Comparison of ENCODE assay signal across 11 cellular contexts in genomic region chr14:21023174-21023573, GRCh38. TPM values are rescaled to one million over a fixed set of nuclear protein-coding genes. Genes with fewer than 3 reads are reported as not detected.
DNase-seq lines count a peak whose midpoint lies in the region; ATAC-seq and TF ChIP-seq lines count a peak whose summit lies in the region.
"Had no signal": no experiment of that assay in that cellular context is flagged by ENCODE, and none has a peak within 500 bp of the region (broad histone marks: within the 10 kb centered on the region; RNA-seq: fewer than 3 reads in every experiment).

No MANE protein-coding gene starts in this region.

- H3K36me3 ChIP-seq in upper lobe of left lung: peaks cover 3 to 38% (median 9%) of the 10 kb centered on the region in 4 donors

- H3K27ac ChIP-seq in upper lobe of left lung: peak overlapping the region; percentile 80 to 93 (median 88)

- H3K9me3 ChIP-seq in upper lobe of left lung: no peaks in the 10 kb centered on the region

- no peak for DNase-seq in activated naive CD4-positive, alpha-beta T cell (lab: John Stamatoyannopoulos, UW)
- DNase-seq in globus pallidus (ENCODE audit: low spot score): peak; percentile 55
- DNase-seq in upper lobe of left lung: no peak
- no peak for DNase-seq in activated CD4-positive, CD25-positive, alpha-beta regulatory T cell treated with anti-CD3 and anti-CD28 coated beads, Interleukin-2, amount 50 U/mL, for 72 hours
- DNase-seq in GDM1 (lab: John Stamatoyannopoulos, UW): no peak
- DNase-seq: activated CD8-positive, alpha-beta memory T cell treated with anti-CD3 and anti-CD28 coated beads for 24 hours; NCI-H1417 treated with DMSO at 0.1 percent for 48 hours had no signal

- peak overlapping the region; percentile 42 for H3K4me3 Mint-ChIP-seq in activated naive CD4-positive, alpha-beta T cell treated with anti-CD3 and anti-CD28 coated beads, Interleukin-2, amount 50 U/mL, for 24 hours
- peak overlapping the region; percentile 80 to 94 (median 93) for H3K4me3 Mint-ChIP-seq in nephron

- no peak for TF ChIP-seq POLR2A in upper lobe of left lung (IDR thresholded peaks at IDR 0.05)

- TF ChIP-seq CTCF in nephron (IDR thresholded peaks at IDR 0.05; ENCODE audit: unreplicated experiment in 3 of 3) (no peak), upper lobe of left lung (IDR thresholded peaks at IDR 0.05) (no peak)

- peaks cover 0 to 8% (median 1%) of the 10 kb centered on the region in 4 donors for H3K27me3 ChIP-seq in upper lobe of left lung

- no peaks in the 10 kb centered on the region for H3K9me3 Mint-ChIP-seq in activated naive CD4-positive, alpha-beta T cell treated with anti-CD3 and anti-CD28 coated beads, Interleukin-2, amount 50 U/mL, for 24 hours
- H3K9me3 Mint-ChIP-seq in nephron: no peaks in the 10 kb centered on the region

- no peak for TF ChIP-seq EP300 in upper lobe of left lung (IDR thresholded peaks at IDR 0.05)

- no peak overlapping the region for H3K27ac Mint-ChIP-seq in activated naive CD4-positive, alpha-beta T cell treated with anti-CD3 and anti-CD28 coated beads, Interleukin-2, amount 50 U/mL, for 24 hours
- H3K27ac Mint-ChIP-seq in nephron: peak overlapping the region; percentile 27 to 87 (median 56)

- ATAC-seq in upper lobe of left lung (ENCODE audit: low FRiP score in 2 of 2) (no peak), GM18517 (IDR thresholded peaks at IDR 0.05; ENCODE audit: unreplicated experiment) (no peak)

- no peaks in the 10 kb centered on the region for H3K27me3 Mint-ChIP-seq in activated naive CD4-positive, alpha-beta T cell treated with anti-CD3 and anti-CD28 coated beads, Interleukin-2, amount 50 U/mL, for 24 hours
- peaks cover 3% of the 10 kb centered on the region for H3K27me3 Mint-ChIP-seq in nephron (ENCODE audit: low read depth)

- peaks cover 16% of the 10 kb centered on the region for H3K4me1 Mint-ChIP-seq in activated naive CD4-positive, alpha-beta T cell treated with anti-CD3 and anti-CD28 coated beads, Interleukin-2, amount 50 U/mL, for 24 hours
- H3K4me1 Mint-ChIP-seq in nephron: peaks cover 38% of the 10 kb centered on the region

- peaks cover 29 to 36% (median 30%) of the 10 kb centered on the region in 4 donors for H3K4me1 ChIP-seq in upper lobe of left lung

- peaks cover 3% of the 10 kb centered on the region for H3K36me3 Mint-ChIP-seq in activated naive CD4-positive, alpha-beta T cell treated with anti-CD3 and anti-CD28 coated beads, Interleukin-2, amount 50 U/mL, for 24 hours
- H3K36me3 Mint-ChIP-seq in nephron (ENCODE audit: low read depth): peaks cover 33% of the 10 kb centered on the region

- H3K4me3 ChIP-seq in upper lobe of left lung: peak overlapping the region in 3 of 4 donors; percentile 60 to 78 (median 74)

- 26 to 56% methylated on average over 6 to 7 of the region's 7 CpGs for WGBS in upper lobe of left lung, 2 donors

RNA-seq across cellular contexts. Expression of gene NDRG2, which starts 1.7 kb away (rescaled TPM):
- total RNA-seq in upper lobe of left lung: 100 to 1,000 TPM in 2 of 6 donors, 10 to 100 TPM in 4; 69.7 to 280 (median 90.8) TPM

RNA-seq across cellular contexts. Expression of gene TPPP2, which starts 6.8 kb away (rescaled TPM):
- not detected for total RNA-seq in upper lobe of left lung
- total RNA-seq: renal cortical epithelial cell had no signal

RNA-seq across cellular contexts. Expression of gene RNASE13, which starts 11.4 kb away (rescaled TPM):
- not detected for total RNA-seq in upper lobe of left lung
- total RNA-seq: renal cortical epithelial cell had no signal

RNA-seq across cellular contexts. Expression of gene RNASE7, which starts 19.0 kb away (rescaled TPM):
- not detected for total RNA-seq in upper lobe of left lung
- total RNA-seq: renal cortical epithelial cell had no signal

RNA-seq across cellular contexts. Expression of gene SLC39A2, which starts 24.1 kb away (rescaled TPM):
- total RNA-seq in upper lobe of left lung: under 1 TPM in 1 of 6 donors, not detected in 5; 0.30 TPM
- total RNA-seq: renal cortical epithelial cell had no signal
